Comparison of ENCODE assay signal across 15 cellular contexts in genomic region chr13:29892149-29892548, GRCh38. TPM values are rescaled to one million over a fixed set of nuclear protein-coding genes. Genes with fewer than 3 reads are reported as not detected.
DNase-seq lines count a peak whose midpoint lies in the region; ATAC-seq lines count a peak whose summit lies in the region.
"Had no signal": no experiment of that assay in that cellular context is flagged by ENCODE, and none has a peak within 500 bp of the region (broad histone marks: within the 10 kb centered on the region; RNA-seq: fewer than 3 reads in every experiment).

No MANE protein-coding gene starts in this region.

- H3K27ac ChIP-seq in layer of hippocampus (ENCODE audit: low read depth, low read length): peak overlapping the region; percentile 17
- H3K27ac ChIP-seq: spleen, uterus had no signal

- no peaks in the 10 kb centered on the region for H3K27me3 ChIP-seq in layer of hippocampus (ENCODE audit: control insufficient read depth, insufficient read depth, low read length)
- H3K27me3 ChIP-seq: BE2C, spleen, uterus had no signal

- intact Hi-C loops in sciatic nerve (cut with DNase I): no loop called here

- DNase-seq in NCI-H2081 treated with DMSO at 0.1 percent for 48 hours (lab: John Stamatoyannopoulos, UW) (peak; percentile 61), amygdala (lab: John Stamatoyannopoulos, UW) (peak in 41 of 56 donors; percentile 6 to 79 (median 45)), sciatic nerve (ENCODE audit: low spot score) (no peak), left lobe of liver (ENCODE audit: low spot score) (no peak)
- DNase-seq in stimulated activated CD4-positive, alpha-beta T cell treated with anti-CD3 and anti-CD28 coated beads, Interleukin-15, amount 100 ng/mL, for 24 hours: no peak
- DNase-seq: activated gamma-delta T cell treated with Interleukin-2 at 50 U/mL for 16 hours; BE2C; DMS53; effector CD4-positive, alpha-beta T cell; NCI-H510A; spleen; stimulated activated naive CD8-positive, alpha-beta T cell treated with anti-CD3 and anti-CD28 coated beads, Interleukin-15, Interleukin-2, amounts not matched to agents 100 U/mL and 50 U/mL, for 24 hours; uterus had no signal

- peak; percentile 67 for ATAC-seq in sciatic nerve
- ATAC-seq in left lobe of liver: no peak
- ATAC-seq in GM19455 (IDR thresholded peaks at IDR 0.05; ENCODE audit: unreplicated experiment): no peak
- ATAC-seq: stimulated activated naive CD8-positive, alpha-beta T cell treated with anti-CD3 and anti-CD28 coated beads, Interleukin-15, Interleukin-2, amounts not matched to agents 100 U/mL and 50 U/mL, for 24 hours had no signal

RNA-seq across cellular contexts. Expression of gene UBL3, which starts 41.7 kb away (rescaled TPM):
- 39.6 TPM for total RNA-seq in sciatic nerve
- total RNA-seq in left lobe of liver: 21.8 TPM

Comparison
In these comparisons a context has a peak if more than half of its experiments do, and no peak if none do; other contexts are left out.
1. DNase-seq: peak in NCI-H2081 treated with DMSO at 0.1 percent for 48 hours (single experiment) and amygdala (41 of 56); none in sciatic nerve (single experiment), left lobe of liver (single experiment) and stimulated activated CD4-positive, alpha-beta T cell treated with anti-CD3 and anti-CD28 coated beads, Interleukin-15, amount 100 ng/mL, for 24 hours (single experiment).